In the genomic region with DNA sequence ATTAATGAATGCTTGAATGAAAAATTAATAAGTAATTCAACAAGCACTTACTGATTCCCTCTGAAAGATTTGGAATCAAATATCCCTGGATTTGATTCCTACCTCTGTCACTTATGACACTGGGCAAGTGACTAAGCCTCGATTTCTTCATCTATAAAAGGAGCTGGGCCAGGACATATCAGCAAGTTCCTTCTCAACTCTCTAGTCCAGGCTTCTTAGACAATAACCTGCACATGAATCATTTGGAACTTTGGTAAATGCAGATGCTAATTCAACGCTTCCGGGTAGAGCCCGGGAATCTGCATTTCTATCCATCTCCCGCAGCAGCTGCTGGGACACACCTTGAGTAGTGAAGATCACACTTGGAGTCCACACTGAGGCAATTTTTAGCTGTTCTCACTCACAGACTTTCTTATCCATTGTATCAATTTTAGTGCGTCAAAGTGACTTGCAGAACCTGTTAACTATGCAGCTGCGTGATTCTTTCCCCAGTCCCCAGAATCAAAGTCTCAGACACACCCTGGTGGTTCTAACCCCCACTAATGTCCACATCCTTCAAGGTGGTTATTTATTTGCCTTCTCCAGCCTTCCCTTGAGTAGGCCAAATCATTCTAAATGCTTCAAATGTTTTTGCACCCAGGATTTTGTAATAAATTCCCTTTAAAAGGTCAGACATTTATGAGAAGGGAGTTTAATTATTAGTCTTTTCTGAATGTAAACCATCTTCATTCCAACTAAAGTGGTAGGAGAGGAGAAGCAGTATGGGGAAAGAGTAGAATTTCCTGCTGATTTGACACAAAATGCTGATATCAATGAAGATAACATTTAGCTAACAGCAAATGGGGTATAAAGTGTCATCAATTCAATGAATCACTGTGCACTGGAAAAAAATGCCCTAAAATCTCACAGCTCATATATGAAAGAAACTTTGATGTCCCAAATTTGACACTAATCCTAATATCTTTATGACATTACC, we compare ENCODE assay signal across 9 cellular contexts. TPM values are rescaled to one million over a fixed set of nuclear protein-coding genes. Genes with fewer than 3 reads are reported as not detected.
DNase-seq lines count a peak whose midpoint lies in the region; ATAC-seq, FAIRE-seq and TF ChIP-seq lines count a peak whose summit lies in the region.
"Had no signal": no experiment of that assay in that cellular context is flagged by ENCODE, and none has a peak within 500 bp of the region (broad histone marks: within the 10 kb centered on the region; RNA-seq: fewer than 3 reads in every experiment).

No MANE protein-coding gene starts in this region.

- H3K27ac Mint-ChIP-seq in GM23338 = peak overlapping the region; percentile 94
- H3K27ac Mint-ChIP-seq: progenitor cell of endocrine pancreas had no signal

- ATAC-seq in GM23338 (no peak), sciatic nerve (no peak)

- H3K4me1 ChIP-seq in GM23338 (ENCODE audit: insufficient read depth) = peaks cover 27% of the 10 kb centered on the region
- H3K4me1 ChIP-seq in SJCRH30 = peaks cover 19% of the 10 kb centered on the region
- H3K4me1 ChIP-seq in fibroblast of lung (ENCODE audit: control insufficient read depth, extremely low read depth, insufficient read depth, low read length) = no peaks in the 10 kb centered on the region

- TF ChIP-seq POLR2A in GM12892 (IDR thresholded peaks at IDR 0.05; ENCODE audit: low read depth, low read length) = no peak

- no peak overlapping the region for H3K9ac ChIP-seq in fibroblast of lung (ENCODE audit: insufficient read depth, low read length)

- no peaks in the 10 kb centered on the region; the same call in 2 of the 3 replicates for H3K9me3 Mint-ChIP-seq in GM23338

- H3K4me2 ChIP-seq in GM23338 (peak overlapping the region; percentile 44), fibroblast of lung (ENCODE audit: extremely low read depth, insufficient read depth, low read length) (no peak overlapping the region)

- no peaks in the 10 kb centered on the region for H3K9me2 ChIP-seq in GM23338 (ENCODE audit: insufficient read depth)

- H3K4me3 Mint-ChIP-seq in GM23338 = no peak overlapping the region

- TF ChIP-seq CTCF in GM23338 (conservative IDR thresholded peaks at IDR 0.05; ENCODE audit: low read depth in 2 of 2) (no peak), fibroblast of lung (conservative IDR thresholded peaks at IDR 0.05 in 1 of 2, IDR thresholded peaks at IDR 0.05 in 1 of 2; ENCODE audit: low read depth in 1 of 2, low read length in 2 of 2) (no peak)

- H3F3A ChIP-seq in GM23338 (replicated peaks; ENCODE audit: low read depth) = 0 out of 2 replicates have a peak, but pooled peaks cover 2% of the 10 kb centered on the region

- H2AFZ ChIP-seq in GM23338 (peak overlapping the region; percentile 6; the same call in 1 of the 2 replicates), fibroblast of lung (ENCODE audit: low read length) (no peak overlapping the region)

- H3K27ac ChIP-seq in GM23338 (ENCODE audit: low read depth) (peak overlapping the region; percentile 77), SJCRH30 (peak overlapping the region; percentile 37), fibroblast of lung (ENCODE audit: insufficient read depth, low read length) (no peak overlapping the region)

- FAIRE-seq in GM12892 (lab: Jason Lieb, UNC) = no peak

- H3K4me1 Mint-ChIP-seq in GM23338 = peaks cover 42% of the 10 kb centered on the region

- H3K36me3 ChIP-seq in GM23338 (ENCODE audit: insufficient read depth) = no peaks in the 10 kb centered on the region
- H3K36me3 ChIP-seq in SJCRH30 = no peaks in the 10 kb centered on the region
- H3K36me3 ChIP-seq in fibroblast of lung (ENCODE audit: control insufficient read depth, insufficient read depth, low read length) = no peaks in the 10 kb centered on the region

- no peaks in the 10 kb centered on the region for H4K20me1 ChIP-seq in GM23338 (replicated peaks; ENCODE audit: insufficient read depth)
- no peaks in the 10 kb centered on the region for H4K20me1 ChIP-seq in fibroblast of lung (ENCODE audit: control insufficient read depth, extremely low read depth, insufficient read depth, low read length)

- no peaks in the 10 kb centered on the region for H3K27me3 ChIP-seq in GM23338 (ENCODE audit: insufficient read depth)
- H3K27me3 ChIP-seq in SJCRH30 = no peaks in the 10 kb centered on the region
- no peaks in the 10 kb centered on the region for H3K27me3 ChIP-seq in fibroblast of lung (ENCODE audit: control insufficient read depth, insufficient read depth, low read length)

- intact Hi-C loops in sciatic nerve (cut with DNase I) = no loop called here

- H3K4me3 ChIP-seq in GM23338 (no peak overlapping the region), SJCRH30 (no peak overlapping the region), fibroblast of lung (replicated peaks in 1 of 4; ENCODE audit: control extremely low read depth in 1 of 4, insufficient read depth in 1 of 4, low read depth in 3 of 4, low read length in 4 of 4) (no peak overlapping the region)

- H3K79me2 ChIP-seq in GM23338 (replicated peaks; ENCODE audit: insufficient read depth) = no peaks in the 10 kb centered on the region
- H3K79me2 ChIP-seq in fibroblast of lung (ENCODE audit: control insufficient read depth, insufficient read depth, low read length) = no peaks in the 10 kb centered on the region

- H3K9me3 ChIP-seq in SJCRH30 (replicated peaks) (no peaks in the 10 kb centered on the region), fibroblast of lung (ENCODE audit: control insufficient read depth, insufficient read depth, low read depth, low read length) (no peaks in the 10 kb centered on the region)

- DNase-seq in GM23338 (ENCODE audit: low spot score) (peak; percentile 38), SJCRH30 (no peak), fibroblast of lung (ENCODE audit: low read depth in 2 of 2) (peak; percentile 18 to 72), sciatic nerve (ENCODE audit: low spot score) (peak; percentile 2), GM12892 (ENCODE audit: insufficient read length) (no peak), DMS79 (lab: John Stamatoyannopoulos, UW) (no peak), DMS153 (lab: John Stamatoyannopoulos, UW) (no peak), NCI-H2227 (lab: John Stamatoyannopoulos, UW; ENCODE audit: unreplicated experiment) (no peak)

- H3K36me3 Mint-ChIP-seq in GM23338 (ENCODE audit: low read depth) = no peaks in the 10 kb centered on the region

- peaks cover 9% of the 10 kb centered on the region for H3K27me3 Mint-ChIP-seq in GM23338 (ENCODE audit: insufficient read depth, low read depth, poor library complexity)

TF ChIP-seq in GM23338, 12 proteins besides CTCF, POLR2A, EP300 and RAD21:
- no peak for TF ChIP-seq ZNF114 (CRISPR knock-in tag; IDR thresholded peaks at IDR 0.05)

RNA-seq across cellular contexts. Expression of a gene that starts 26.0 kb away (rescaled TPM):
- 24.5 and 30.9 TPM in 2 replicates for total RNA-seq in GM23338 (2014; rRNA removed; shearing (Covaris generic))
- polyA plus RNA-seq in GM23338 (2016; fragmentation: Nextera tagmentation; extraction: Ambion mirVana) (19.1 and 19.7 TPM in 2 replicates), fibroblast of lung (29.6 and 43.7 TPM in 2 replicates)
- total RNA-seq in SJCRH30 (2014; rRNA removed; shearing (Covaris generic)) = 150 and 159 TPM in 2 replicates
- total RNA-seq in fibroblast of lung (10.3 and 15.0 TPM in 2 replicates), sciatic nerve (62.9 TPM)
- 35.6 and 56.9 TPM in 2 replicates for polyA plus RNA-seq in fibroblast of lung (2012)
- 32.1 and 51.6 TPM in 2 replicates for polyA minus RNA-seq in fibroblast of lung (ENCODE audit: low replicate concordance)
- polyA plus RNA-seq in GM12892 (2012; ENCODE audit: missing spikeins) = 26.8 TPM

RNA-seq across cellular contexts. Expression of a gene that starts 46.3 kb away (rescaled TPM):
- total RNA-seq in GM23338 (2014; rRNA removed; shearing (Covaris generic)) = 32.7 and 33.7 TPM in 2 replicates
- polyA plus RNA-seq in GM23338 (2016; fragmentation: Nextera tagmentation; extraction: Ambion mirVana) (30.3 and 35.3 TPM in 2 replicates), fibroblast of lung (11.3 and 19.7 TPM in 2 replicates)
- 32.3 and 36.9 TPM in 2 replicates for total RNA-seq in SJCRH30 (2014; rRNA removed; shearing (Covaris generic))
- total RNA-seq in fibroblast of lung (13.7 and 14.9 TPM in 2 replicates), sciatic nerve (16.0 TPM)
- polyA plus RNA-seq in fibroblast of lung (2012) = 15.8 and 28.6 TPM in 2 replicates
- polyA minus RNA-seq in fibroblast of lung (ENCODE audit: low replicate concordance) = 55.8 and 72.2 TPM in 2 replicates
- polyA plus RNA-seq in GM12892 (2012; ENCODE audit: missing spikeins) = 15.2 TPM

RNA-seq across cellular contexts. Expression of a gene that starts 46.7 kb away (rescaled TPM):
- total RNA-seq in GM23338 (2014; rRNA removed; shearing (Covaris generic)) = 39.3 and 47.2 TPM in 2 replicates
- polyA plus RNA-seq in GM23338 (2016; fragmentation: Nextera tagmentation; extraction: Ambion mirVana) = 18.1 and 20.1 TPM in 2 replicates
- total RNA-seq in SJCRH30 (2014; rRNA removed; shearing (Covaris generic)) = 33.4 and 34.8 TPM in 2 replicates
- total RNA-seq in fibroblast of lung = 24.9 and 27.7 TPM in 2 replicates
- polyA plus RNA-seq in fibroblast of lung = 38.6 and 40.0 TPM in 2 replicates
- polyA plus RNA-seq in fibroblast of lung (2012) = 23.9 and 25.4 TPM in 2 replicates
- 50.0 and 113 TPM in 2 replicates for polyA minus RNA-seq in fibroblast of lung (ENCODE audit: low replicate concordance)
- 14.6 TPM for total RNA-seq in sciatic nerve
- 8.8 TPM for polyA plus RNA-seq in GM12892 (2012; ENCODE audit: missing spikeins)

Comparison
In these comparisons a context has a peak if more than half of its experiments do, and no peak if none do; other contexts are left out.
1. DNase-seq: peak in GM23338 (single experiment), fibroblast of lung (2 of 2) and sciatic nerve (single experiment); none in SJCRH30 (0 of 2), GM12892 (single experiment), DMS79 (single experiment), DMS153 (single experiment) and NCI-H2227 (single experiment).